Comparison of ENCODE assay signal across 8 cellular contexts in the genomic region with DNA sequence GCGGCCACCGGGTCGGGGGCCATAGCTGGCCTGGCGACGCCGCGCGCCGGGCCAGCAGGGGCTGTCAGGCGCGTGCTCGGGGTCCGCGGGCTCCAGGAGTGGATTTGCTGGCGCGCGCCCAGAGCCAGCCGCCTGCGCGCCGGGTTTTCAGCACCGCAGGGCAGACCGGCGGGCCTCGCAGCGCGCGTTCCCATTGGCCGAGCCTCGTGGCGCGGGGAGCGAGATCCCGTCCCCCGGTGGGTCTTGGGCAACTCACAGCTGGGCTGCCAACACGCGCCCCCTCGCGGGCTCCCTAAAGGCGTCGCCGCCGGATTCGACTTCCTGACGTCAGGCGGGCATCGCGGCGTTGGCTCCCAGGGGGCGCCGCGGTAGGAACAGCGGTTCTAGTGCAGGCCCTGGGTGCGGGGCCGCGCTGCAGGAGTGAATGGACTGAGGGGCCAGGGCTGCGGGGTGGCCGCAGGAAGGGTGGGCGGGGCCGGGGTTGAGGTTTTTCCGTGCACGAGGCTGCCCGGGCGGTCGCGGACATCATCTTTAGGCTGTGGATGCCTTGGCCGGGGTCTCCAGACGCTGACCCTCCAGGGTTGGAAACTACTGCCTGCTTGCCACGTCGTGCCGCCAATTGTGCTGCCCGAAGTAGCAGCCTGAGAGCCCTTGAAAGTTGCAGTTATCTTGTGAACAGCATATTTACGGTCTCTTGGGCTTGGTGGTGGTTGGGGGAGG. TPM values are rescaled to one million over a fixed set of nuclear protein-coding genes. Genes with fewer than 3 reads are reported as not detected.
A peak's percentile ranks its signal among the peaks of the same experiment; 100 is the strongest.
DNase-seq lines count a peak whose midpoint lies in the region; ATAC-seq and TF ChIP-seq lines count a peak whose summit lies in the region.

FADS1 (minus strand) TSS at position 268 of the 720 bp plus-strand sequence; CDS start at position 194, 74 bp downstream.

- H3K4me1 Mint-ChIP-seq in Caco-2 (ENCODE audit: low read depth, unreplicated experiment), result peaks cover 18% of the 10 kb centered on the region
- peaks cover 19% of the 10 kb centered on the region for H3K4me1 Mint-ChIP-seq in activated T-cell treated with anti-CD3 and anti-CD28 coated beads, Interleukin-2, amount 50 U/mL, for 72 hours (ENCODE audit: low read depth)
- H3K4me1 Mint-ChIP-seq in stimulated activated effector memory CD8-positive, alpha-beta T cell treated with anti-CD3 and anti-CD28 coated beads, Interleukin-12 subunit alpha, Interleukin-12 subunit beta, amount 100 ng/mL, for 72 hours, result peaks cover 18% of the 10 kb centered on the region

- peaks cover 31% of the 10 kb centered on the region for H3K79me2 ChIP-seq in PC-9 (ENCODE audit: low read depth)

- DNase-seq in Caco-2 (peak; percentile 98 to 99), PC-9 (peak; percentile 88 to 96), esophagus muscularis mucosa (ENCODE audit: extremely low spot score) (peak; percentile 97)
- peak; percentile 92 for DNase-seq in Jurkat, Clone E6-1 (ENCODE audit: low read depth, low spot score)
- DNase-seq in activated T-cell treated with anti-CD3 and anti-CD28 coated beads, Interleukin-2, amount 50 U/mL, for 72 hours, result peak; percentile 82 to 91
- peak; percentile 70 to 89 for DNase-seq in stimulated activated effector memory CD8-positive, alpha-beta T cell treated with anti-CD3 and anti-CD28 coated beads, Interleukin-12 subunit alpha, Interleukin-12 subunit beta, amount 100 ng/mL, for 72 hours (ENCODE audit: low spot score in 2 of 2)

- H3K9me3 ChIP-seq in Caco-2 (no peaks in the 10 kb centered on the region), PC-9 (ENCODE audit: insufficient read depth, low read depth) (no peaks in the 10 kb centered on the region), esophagus muscularis mucosa (no peaks in the 10 kb centered on the region), muscle layer of colon (ENCODE audit: low read length) (no peaks in the 10 kb centered on the region)

- peak within 1 kb of the TSS; percentile 50 for H3K9ac ChIP-seq in muscle layer of colon (ENCODE audit: low read length)

- TF ChIP-seq CTCF in Caco-2 (IDR thresholded peaks at IDR 0.05; ENCODE audit: insufficient read depth in 1 of 2, low read depth in 1 of 2, low read length in 1 of 2, severe bottlenecking in 1 of 2, unreplicated experiment in 1 of 2) (peak; percentile 72 to 95), PC-9 (conservative IDR thresholded peaks at IDR 0.05) (peak; percentile 71), esophagus muscularis mucosa (IDR thresholded peaks at IDR 0.05) (peak; percentile 48 to 58 (median 50))

- CTCF ChIA-PET in Caco-2 (lab: Charles Lee) (interaction anchor here (0.8 to 4.6 kb wide), 5 partner anchors 11 to 265 kb away, joined by 3 to 57 read pairs (median 4); partner anchors contain the start of genes FADS2, FEN1 and TMEM258), PC-9 (lab: Charles Lee) (no interaction called here)

- peak within 1 kb of the TSS; percentile 90 for H3K27ac Mint-ChIP-seq in Caco-2 (ENCODE audit: unreplicated experiment)
- H3K27ac Mint-ChIP-seq in activated T-cell treated with anti-CD3 and anti-CD28 coated beads, Interleukin-2, amount 50 U/mL, for 72 hours, result peak within 1 kb of the TSS; percentile 87
- H3K27ac Mint-ChIP-seq in stimulated activated effector memory CD8-positive, alpha-beta T cell treated with anti-CD3 and anti-CD28 coated beads, Interleukin-12 subunit alpha, Interleukin-12 subunit beta, amount 100 ng/mL, for 72 hours, result peak within 1 kb of the TSS; percentile 92

- H3K27me3 ChIP-seq in Caco-2 (replicated peaks; ENCODE audit: control insufficient read depth, insufficient read depth, low read length), result no peaks in the 10 kb centered on the region
- no peaks in the 10 kb centered on the region for H3K27me3 ChIP-seq in PC-9 (ENCODE audit: insufficient read depth, low read depth)
- H3K27me3 ChIP-seq in esophagus muscularis mucosa, result peaks cover 0 to 13% (median 0%) of the 10 kb centered on the region in 4 donors
- H3K27me3 ChIP-seq in muscle layer of colon (ENCODE audit: control insufficient read depth in 1 of 2, insufficient read depth in 2 of 2, low read length in 2 of 2), result no peaks in the 10 kb centered on the region

- no peak for TF ChIP-seq EP300 in esophagus muscularis mucosa (IDR thresholded peaks at IDR 0.05)

- peaks cover 63% of the 10 kb centered on the region for H3F3A ChIP-seq in PC-9 (ENCODE audit: insufficient read depth, low read depth)

- 0% methylated on average over 9 of the region's 73 CpGs for WGBS in esophagus muscularis mucosa

- no peaks in the 10 kb centered on the region for H3K9me3 Mint-ChIP-seq in Caco-2 (ENCODE audit: unreplicated experiment)
- H3K9me3 Mint-ChIP-seq in activated T-cell treated with anti-CD3 and anti-CD28 coated beads, Interleukin-2, amount 50 U/mL, for 72 hours, result peaks cover 0 to 2% of the 10 kb centered on the region in 2 donors
- no peaks in the 10 kb centered on the region for H3K9me3 Mint-ChIP-seq in stimulated activated effector memory CD8-positive, alpha-beta T cell treated with anti-CD3 and anti-CD28 coated beads, Interleukin-12 subunit alpha, Interleukin-12 subunit beta, amount 100 ng/mL, for 72 hours

- intact Hi-C loops in Caco-2 (cut with micrococcal nuclease; ENCODE audit: unreplicated experiment), result loop anchor here (1.0 to 5.0 kb wide), 3 partner anchors 74 to 150 kb away; partner anchors contain the start of genes FADS3 and FTH1
- intact Hi-C loops in PC-9 (cut with micrococcal nuclease; ENCODE audit: unreplicated experiment), result loop anchor here (1.0 kb wide), 2 partner anchors 11 to 74 kb away; partner anchors contain the start of genes FADS2 and FADS3
- intact Hi-C loops in esophagus muscularis mucosa (cut with DNase I), result no loop called here

- H3K4me3 Mint-ChIP-seq in Caco-2 (ENCODE audit: unreplicated experiment), result peak within 1 kb of the TSS; percentile 81
- H3K4me3 Mint-ChIP-seq in activated T-cell treated with anti-CD3 and anti-CD28 coated beads, Interleukin-2, amount 50 U/mL, for 72 hours, result peak within 1 kb of the TSS; percentile 89 to 94
- H3K4me3 Mint-ChIP-seq in stimulated activated effector memory CD8-positive, alpha-beta T cell treated with anti-CD3 and anti-CD28 coated beads, Interleukin-12 subunit alpha, Interleukin-12 subunit beta, amount 100 ng/mL, for 72 hours, result peak within 1 kb of the TSS; percentile 96

- H3K4me2 ChIP-seq in PC-9, result peak within 1 kb of the TSS; percentile 75

- no peak for TF ChIP-seq POLR2A in esophagus muscularis mucosa (IDR thresholded peaks at IDR 0.05; ENCODE audit: low read depth)

- H3K36me3 ChIP-seq in Caco-2 (ENCODE audit: control insufficient read depth, insufficient read depth, low read length), result peaks cover 8% of the 10 kb centered on the region
- H3K36me3 ChIP-seq in PC-9 (ENCODE audit: low read depth), result peaks cover 11% of the 10 kb centered on the region
- peaks cover 7 to 15% (median 9%) of the 10 kb centered on the region in 4 donors for H3K36me3 ChIP-seq in esophagus muscularis mucosa
- peaks cover 6% of the 10 kb centered on the region for H3K36me3 ChIP-seq in muscle layer of colon (ENCODE audit: insufficient read depth, low read length)

- no peaks in the 10 kb centered on the region for H4K20me1 ChIP-seq in PC-9 (ENCODE audit: insufficient read depth)

- POLR2A ChIA-PET in Caco-2 (lab: Charles Lee), result interaction anchor here (0.5 to 3.8 kb wide), 6 partner anchors 15 to 775 kb away, joined by 3 to 60 read pairs (median 3); partner anchors contain the start of genes FEN1, TMEM258 and TUT1
- POLR2A ChIA-PET in PC-9 (lab: Charles Lee; ENCODE audit: unreplicated experiment), result interaction anchor here (0.6 kb wide), 1 partner anchor 937 kb away, joined by 3 read pairs; the partner anchor contains the start of gene ZBTB3

- H3K4me1 ChIP-seq in Caco-2 (peaks cover 16% of the 10 kb centered on the region), PC-9 (replicated peaks; ENCODE audit: insufficient read depth) (peaks cover 42% of the 10 kb centered on the region), esophagus muscularis mucosa (peaks cover 11 to 29% (median 22%) of the 10 kb centered on the region in 4 donors), muscle layer of colon (ENCODE audit: insufficient read depth, low read length) (peaks cover 5% of the 10 kb centered on the region)

- H3K4me3 ChIP-seq in Caco-2 (ENCODE audit: low read depth, low read length), result peak within 1 kb of the TSS; percentile 85
- peak within 1 kb of the TSS; percentile 94 for H3K4me3 ChIP-seq in Jurkat, Clone E6-1 (ENCODE audit: low read length)
- H3K4me3 ChIP-seq in PC-9, result peak within 1 kb of the TSS; percentile 95
- H3K4me3 ChIP-seq in esophagus muscularis mucosa, result peak within 1 kb of the TSS; percentile 71 to 88 (median 74)
- peak within 1 kb of the TSS; percentile 57 to 88 for H3K4me3 ChIP-seq in muscle layer of colon (ENCODE audit: low read depth in 1 of 2, low read length in 2 of 2)

- H2AFZ ChIP-seq in PC-9, result peak within 1 kb of the TSS; percentile 89

- BruUV-seq in Caco-2 (replicated peaks; lab: Mats Ljungman, UMichigan) (no TSS peak), PC-9 (replicated peaks; lab: Mats Ljungman, UMichigan) (no TSS peak)

- H3K9me2 ChIP-seq in PC-9 (ENCODE audit: insufficient read depth), result no peaks in the 10 kb centered on the region

- H3K36me3 Mint-ChIP-seq in Caco-2 (ENCODE audit: insufficient read depth, unreplicated experiment), result peaks cover 51% of the 10 kb centered on the region
- H3K36me3 Mint-ChIP-seq in activated T-cell treated with anti-CD3 and anti-CD28 coated beads, Interleukin-2, amount 50 U/mL, for 72 hours (ENCODE audit: insufficient read depth in 2 of 2), result peaks cover 5% of the 10 kb centered on the region in 2 donors
- peaks cover 32% of the 10 kb centered on the region for H3K36me3 Mint-ChIP-seq in stimulated activated effector memory CD8-positive, alpha-beta T cell treated with anti-CD3 and anti-CD28 coated beads, Interleukin-12 subunit alpha, Interleukin-12 subunit beta, amount 100 ng/mL, for 72 hours

- no peaks in the 10 kb centered on the region for H3K27me3 Mint-ChIP-seq in Caco-2 (ENCODE audit: insufficient read depth, unreplicated experiment)
- H3K27me3 Mint-ChIP-seq in activated T-cell treated with anti-CD3 and anti-CD28 coated beads, Interleukin-2, amount 50 U/mL, for 72 hours (ENCODE audit: low read depth), result peaks cover 6% of the 10 kb centered on the region

- ATAC-seq in GM21390 (IDR thresholded peaks at IDR 0.05; ENCODE audit: unreplicated experiment), result peak; percentile 51
- peak; percentile 73 to 80 for ATAC-seq in activated T-cell treated with anti-CD3 and anti-CD28 coated beads, Interleukin-2, amount 50 U/mL, for 72 hours (replicated peaks in 1 of 2)
- ATAC-seq in stimulated activated effector memory CD8-positive, alpha-beta T cell treated with anti-CD3 and anti-CD28 coated beads, Interleukin-12 subunit alpha, Interleukin-12 subunit beta, amount 100 ng/mL, for 72 hours, result peak; percentile 74

- peak within 1 kb of the TSS; percentile 80 for H3K27ac ChIP-seq in PC-9
- H3K27ac ChIP-seq in esophagus muscularis mucosa (replicated peaks in 1 of 4), result peak within 1 kb of the TSS; percentile 95 to 99 (median 97)
- peak within 1 kb of the TSS; percentile 97 for H3K27ac ChIP-seq in muscle layer of colon (ENCODE audit: low read depth, low read length)

RNA-seq across cellular contexts. Expression of gene FADS1, which starts in this region (rescaled TPM):
- total RNA-seq in Caco-2 (2022) (108 and 116 TPM in 2 replicates), PC-9 (2021) (114 and 150 TPM in 2 replicates), esophagus muscularis mucosa (10 to 100 TPM; 20.2 to 26.0 (median 23.8) TPM)
- 80.9 TPM for polyA plus RNA-seq in Jurkat, Clone E6-1 (2012; ENCODE audit: insufficient read depth, insufficient read length)
- 10 to 100 TPM in 1 of 2 donors, 1 to 10 TPM in 1; 8.5 to 17.7 TPM for total RNA-seq in activated T-cell treated with anti-CD3 and anti-CD28 coated beads, Interleukin-2, amount 50 U/mL, for 72 hours

Comparison
In these comparisons a context has a peak if more than half of its experiments do, and no peak if none do; other contexts are left out.
1. Peak in every context shown above with its lines: DNase-seq, ATAC-seq, H3K4me3 ChIP-seq and H3K27ac ChIP-seq.